12 cellular contexts compared by ENCODE assay signal in the genomic region with DNA sequence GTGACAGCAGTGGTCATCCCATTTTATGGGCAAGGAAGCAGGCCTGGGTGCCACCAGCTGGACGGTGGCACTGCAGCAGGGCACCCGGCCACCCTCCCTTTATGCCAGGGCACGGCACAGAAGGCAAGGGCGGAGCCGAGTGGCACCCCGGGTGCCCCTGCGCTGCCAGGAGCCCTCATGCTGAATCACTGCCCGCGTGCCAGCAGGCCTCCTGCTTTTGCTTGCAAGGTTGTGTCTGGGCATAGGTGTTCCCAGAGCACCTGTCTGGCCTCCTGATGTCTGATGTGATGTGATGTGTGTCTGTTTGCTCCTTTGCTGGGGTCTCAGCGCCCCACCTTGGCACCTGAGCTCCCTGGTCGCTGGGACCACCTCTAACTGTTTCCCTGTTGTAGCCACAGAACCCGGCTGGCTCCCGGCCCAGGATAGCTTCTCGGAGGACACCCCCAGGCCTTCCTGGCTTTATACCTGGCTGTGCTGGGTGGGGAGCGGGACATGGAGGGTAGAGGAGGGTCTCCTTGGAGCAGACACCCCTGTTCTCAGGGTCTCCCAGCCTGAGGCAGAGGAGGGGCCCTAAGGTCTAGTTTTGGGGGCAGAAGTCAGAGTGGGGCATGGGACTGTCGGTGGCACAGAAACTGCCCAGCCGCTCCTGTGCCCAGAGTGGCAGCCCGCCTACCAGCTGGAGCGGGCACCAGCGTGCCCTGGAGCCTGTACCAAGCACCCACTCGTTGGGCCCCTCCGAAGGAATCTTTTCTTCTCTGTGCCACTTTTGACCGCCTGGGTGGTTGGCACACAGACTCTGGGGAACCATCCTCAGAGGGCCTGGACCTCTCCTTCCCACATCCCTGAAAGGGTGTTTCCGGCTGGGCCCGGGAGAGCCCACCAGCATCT. TPM values are rescaled to one million over a fixed set of nuclear protein-coding genes. Genes with fewer than 3 reads are reported as not detected.
A peak's percentile ranks its signal among the peaks of the same experiment; 100 is the strongest.
DNase-seq lines count a peak whose midpoint lies in the region; ATAC-seq and TF ChIP-seq lines count a peak whose summit lies in the region.
"Had no signal": no experiment of that assay in that cellular context is flagged by ENCODE, and none has a peak within 500 bp of the region (broad histone marks: within the 10 kb centered on the region; RNA-seq: fewer than 3 reads in every experiment).

No MANE protein-coding gene starts in this region.

- intact Hi-C loops in cardiac septum (cut with DNase I): loop anchor here (1.0 to 5.0 kb wide), 4 partner anchors 88 to 287 kb away; no protein-coding TSS in a partner anchor

- no peak for ATAC-seq in activated naive CD8-positive, alpha-beta T cell treated with anti-CD3 and anti-CD28 coated beads, Interleukin-2, amount 10 ng/mL, durations not matched to agents 7 days and 5 days (ENCODE audit: low read depth)
- ATAC-seq in activated naive CD8-positive, alpha-beta T cell treated with anti-CD3 and anti-CD28 coated beads, Interleukin-2, amount 50 U/mL, for 24 hours: no peak

- no peak overlapping the region for H2AFZ ChIP-seq in osteoblast (ENCODE audit: low read length)

- no peak overlapping the region for H3K4me3 ChIP-seq in osteoblast (ENCODE audit: insufficient read depth, low read length)

- POLR2A ChIA-PET in activated naive CD8-positive, alpha-beta T cell treated with anti-CD3 and anti-CD28 coated beads, Interleukin-2, amount 10 ng/mL, durations not matched to agents 7 days and 5 days (lab: Charles Lee): no interaction called here

- peaks cover 5% of the 10 kb centered on the region for H3K4me1 Mint-ChIP-seq in activated naive CD8-positive, alpha-beta T cell treated with anti-CD3 and anti-CD28 coated beads, Interleukin-2, amount 10 ng/mL, durations not matched to agents 7 days and 5 days
- H3K4me1 Mint-ChIP-seq in activated naive CD8-positive, alpha-beta T cell treated with anti-CD3 and anti-CD28 coated beads, Interleukin-2, amount 50 U/mL, for 24 hours: peaks cover 4% of the 10 kb centered on the region

- peaks cover 46% of the 10 kb centered on the region for H4K20me1 ChIP-seq in osteoblast (ENCODE audit: insufficient read depth, low read length)

- H3K4me3 Mint-ChIP-seq in activated naive CD8-positive, alpha-beta T cell treated with anti-CD3 and anti-CD28 coated beads, Interleukin-2, amount 10 ng/mL, durations not matched to agents 7 days and 5 days: no peak overlapping the region
- no peak overlapping the region for H3K4me3 Mint-ChIP-seq in activated naive CD8-positive, alpha-beta T cell treated with anti-CD3 and anti-CD28 coated beads, Interleukin-2, amount 50 U/mL, for 24 hours
- H3K4me3 Mint-ChIP-seq: activated CD4-positive, alpha-beta T cell treated with anti-CD3 and anti-CD28 coated beads, Interleukin-2, amount 10 ng/mL, durations not matched to agents 7 days and 5 days; T-helper 1 cell treated with Interleukin-12 subunit alpha and Interleukin-12 subunit beta and Interleukin-4 antibody, amounts not matched to agents 30 μg/mL and 1 μg/mL, for 36 hours had no signal

- H3K36me3 Mint-ChIP-seq in activated naive CD8-positive, alpha-beta T cell treated with anti-CD3 and anti-CD28 coated beads, Interleukin-2, amount 10 ng/mL, durations not matched to agents 7 days and 5 days: no peaks in the 10 kb centered on the region
- H3K36me3 Mint-ChIP-seq in activated naive CD8-positive, alpha-beta T cell treated with anti-CD3 and anti-CD28 coated beads, Interleukin-2, amount 50 U/mL, for 24 hours (ENCODE audit: low read depth): no peaks in the 10 kb centered on the region

- no peak overlapping the region for H3K4me2 ChIP-seq in osteoblast (ENCODE audit: insufficient read depth, low read length)

- H3K27me3 Mint-ChIP-seq in activated naive CD8-positive, alpha-beta T cell treated with anti-CD3 and anti-CD28 coated beads, Interleukin-2, amount 10 ng/mL, durations not matched to agents 7 days and 5 days: peaks cover 16% of the 10 kb centered on the region
- peaks cover 15% of the 10 kb centered on the region for H3K27me3 Mint-ChIP-seq in activated naive CD8-positive, alpha-beta T cell treated with anti-CD3 and anti-CD28 coated beads, Interleukin-2, amount 50 U/mL, for 24 hours

- DNase-seq in activated naive CD8-positive, alpha-beta T cell treated with anti-CD3 and anti-CD28 coated beads, Interleukin-2, amount 10 ng/mL, durations not matched to agents 7 days and 5 days: peak; percentile 30
- DNase-seq in activated naive CD8-positive, alpha-beta T cell treated with anti-CD3 and anti-CD28 coated beads, Interleukin-2, amount 50 U/mL, for 24 hours: no peak
- peak; percentile 76 for DNase-seq in cardiac septum (ENCODE audit: low spot score)
- peak; percentile 93 for DNase-seq in osteoblast (ENCODE audit: insufficient read length, low spot score, missing footprints)
- DNase-seq in foreskin melanocyte: no peak
- no peak for DNase-seq in iPS-NIHi11 (ENCODE audit: low spot score)
- DNase-seq in retina: no peak
- DNase-seq in NCI-H128 (lab: John Stamatoyannopoulos, UW; ENCODE audit: unreplicated experiment): no peak
- DNase-seq: COR-L47 had no signal

- no peak for TF ChIP-seq CTCF in osteoblast (IDR thresholded peaks at IDR 0.05; ENCODE audit: extremely low read depth, low read depth, low read length)

- no peaks in the 10 kb centered on the region for H3K9me3 ChIP-seq in osteoblast (ENCODE audit: low read depth, low read length)

- no peak overlapping the region for H3K27ac Mint-ChIP-seq in activated naive CD8-positive, alpha-beta T cell treated with anti-CD3 and anti-CD28 coated beads, Interleukin-2, amount 10 ng/mL, durations not matched to agents 7 days and 5 days
- H3K27ac Mint-ChIP-seq in activated naive CD8-positive, alpha-beta T cell treated with anti-CD3 and anti-CD28 coated beads, Interleukin-2, amount 50 U/mL, for 24 hours: no peak overlapping the region
- H3K27ac Mint-ChIP-seq: activated CD4-positive, alpha-beta T cell treated with anti-CD3 and anti-CD28 coated beads, Interleukin-2, amount 10 ng/mL, durations not matched to agents 7 days and 5 days; activated T-helper 1 cell treated with anti-CD3 and anti-CD28 coated beads, Interleukin-12 subunit alpha, Interleukin-12 subunit beta, Interleukin-2, Interleukin-4 antibody, amounts not matched to agents 30 ng/mL and 10 ng/mL and 1 ng/mL, durations not matched to agents 14 hours and 24 hours and 36 hours; T-helper 1 cell treated with Interleukin-12 subunit alpha and Interleukin-12 subunit beta and Interleukin-4 antibody, amounts not matched to agents 30 μg/mL and 1 μg/mL, for 36 hours had no signal

- no peaks in the 10 kb centered on the region for H3K9me3 Mint-ChIP-seq in activated naive CD8-positive, alpha-beta T cell treated with anti-CD3 and anti-CD28 coated beads, Interleukin-2, amount 10 ng/mL, durations not matched to agents 7 days and 5 days
- H3K9me3 Mint-ChIP-seq in activated naive CD8-positive, alpha-beta T cell treated with anti-CD3 and anti-CD28 coated beads, Interleukin-2, amount 50 U/mL, for 24 hours: no peaks in the 10 kb centered on the region
- H3K9me3 Mint-ChIP-seq: activated CD4-positive, alpha-beta T cell treated with anti-CD3 and anti-CD28 coated beads, Interleukin-2, amount 10 ng/mL, durations not matched to agents 7 days and 5 days; activated T-helper 1 cell treated with anti-CD3 and anti-CD28 coated beads, Interleukin-12 subunit alpha, Interleukin-12 subunit beta, Interleukin-2, Interleukin-4 antibody, amounts not matched to agents 30 ng/mL and 10 ng/mL and 1 ng/mL, durations not matched to agents 14 hours and 24 hours and 36 hours; T-helper 1 cell treated with Interleukin-12 subunit alpha and Interleukin-12 subunit beta and Interleukin-4 antibody, amounts not matched to agents 30 μg/mL and 1 μg/mL, for 36 hours had no signal

- peaks cover 21% of the 10 kb centered on the region for H3K4me1 ChIP-seq in osteoblast (ENCODE audit: insufficient read depth, low read length)

- no peak overlapping the region for H3K27ac ChIP-seq in osteoblast (ENCODE audit: low read depth, low read length)

- no peaks in the 10 kb centered on the region for H3K36me3 ChIP-seq in osteoblast (ENCODE audit: insufficient read depth, low read length)

- H3K27me3 ChIP-seq in osteoblast (ENCODE audit: insufficient read depth, low read length): no peaks in the 10 kb centered on the region

- peaks cover 58% of the 10 kb centered on the region for H3K79me2 ChIP-seq in osteoblast (ENCODE audit: insufficient read depth, low read length)

RNA-seq across cellular contexts. Expression of gene GPC1, which starts 3.6 kb away (rescaled TPM):
- total RNA-seq in activated naive CD8-positive, alpha-beta T cell treated with anti-CD3 and anti-CD28 coated beads, Interleukin-2, amount 10 ng/mL, durations not matched to agents 7 days and 5 days: 1 to 10 TPM; 3.4 to 4.7 TPM
- 291 TPM for total RNA-seq in cardiac septum
- total RNA-seq in osteoblast: 44.8 and 54.3 TPM in 2 replicates

Comparison
In these comparisons a context has a peak if more than half of its experiments do, and no peak if none do; other contexts are left out.
1. DNase-seq: peak in activated naive CD8-positive, alpha-beta T cell treated with anti-CD3 and anti-CD28 coated beads, Interleukin-2, amount 10 ng/mL, durations not matched to agents 7 days and 5 days (single experiment), cardiac septum (single experiment) and osteoblast (single experiment); none in activated naive CD8-positive, alpha-beta T cell treated with anti-CD3 and anti-CD28 coated beads, Interleukin-2, amount 50 U/mL, for 24 hours (single experiment), foreskin melanocyte (single experiment), iPS-NIHi11 (single experiment), retina (single experiment) and NCI-H128 (single experiment).